Comparison of ENCODE assay signal across 20 cellular contexts in the genomic region with DNA sequence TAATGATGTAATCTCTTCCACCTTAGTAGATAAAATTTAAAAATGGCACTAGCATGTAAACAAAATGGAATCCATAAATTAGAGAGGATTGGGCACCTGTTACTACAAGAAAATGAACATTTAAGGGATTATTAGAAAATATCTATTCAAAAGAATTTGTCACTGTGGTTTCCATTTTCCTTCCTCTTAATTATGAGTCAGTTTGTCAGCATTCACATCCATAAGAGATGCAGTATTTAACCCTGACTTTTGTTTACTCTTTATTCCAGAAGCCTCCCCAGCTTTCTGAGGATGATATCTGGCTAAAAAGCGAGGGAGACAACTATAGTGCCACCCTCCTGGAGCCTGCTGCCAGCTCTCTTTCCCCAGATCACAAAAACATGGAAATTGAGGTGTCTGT.
DNase-seq lines count a peak whose midpoint lies in the region; ATAC-seq and TF ChIP-seq lines count a peak whose summit lies in the region.
"Had no signal": no experiment of that assay in that cellular context is flagged by ENCODE, and none has a peak within 500 bp of the region (broad histone marks: within the 10 kb centered on the region; RNA-seq: fewer than 3 reads in every experiment).

No MANE protein-coding gene starts in this region.

- CTCF ChIA-PET in SK-N-SH (lab: Yijun Ruan, JAX) (interaction anchor here (0.5 to 1.1 kb wide), 2 partner anchors 12 to 840 kb away, joined by 3 to 4 read pairs; no protein-coding TSS in a partner anchor), PC-3 (lab: Charles Lee) (no interaction called here)

- H3K4me3 Mint-ChIP-seq in glutamatergic neuron (ENCODE audit: unreplicated experiment) (no peak overlapping the region), neural progenitor cell (no peak overlapping the region)
- no peak overlapping the region for H3K4me3 Mint-ChIP-seq in activated T-helper 17 cell treated with anti-CD3 and anti-CD28 coated beads, Interleukin-2, amount 50 U/mL, for 72 hours
- H3K4me3 Mint-ChIP-seq: CD4-positive, alpha-beta T cell had no signal

- intact Hi-C loops in PC-3 (cut with micrococcal nuclease), result no loop called here

- H3F3A ChIP-seq in SK-N-SH (replicated peaks; ENCODE audit: insufficient read depth) (peaks cover 32% of the 10 kb centered on the region), PC-3 (ENCODE audit: low read length, unreplicated experiment) (no peaks in the 10 kb centered on the region), neural progenitor cell (ENCODE audit: low read depth) (no peaks in the 10 kb centered on the region)

- H3K4me2 ChIP-seq in SK-N-SH (peak overlapping the region; percentile 20; the same call in 1 of the 2 replicates), PC-3 (ENCODE audit: low read length) (peak overlapping the region; percentile 21; the same call in 1 of the 2 replicates), neural progenitor cell (no peak overlapping the region)

- H3K9ac ChIP-seq in SK-N-SH (no peak overlapping the region), PC-3 (ENCODE audit: low read length) (no peak overlapping the region), subcutaneous abdominal adipose tissue (ENCODE audit: low read length in 5 of 5) (no peak overlapping the region), neural progenitor cell (no peak overlapping the region)

- WGBS in SK-N-SH (ENCODE audit: low lambda C conversion rate), result 80% methylated on average over 1 of the region's 1 CpG

- peaks cover 16% of the 10 kb centered on the region for H3K36me3 Mint-ChIP-seq in glutamatergic neuron (ENCODE audit: unreplicated experiment)
- H3K36me3 Mint-ChIP-seq in neural progenitor cell, result peaks cover 47% of the 10 kb centered on the region
- peaks cover 50% of the 10 kb centered on the region for H3K36me3 Mint-ChIP-seq in activated T-helper 17 cell treated with anti-CD3 and anti-CD28 coated beads, Interleukin-2, amount 50 U/mL, for 72 hours (ENCODE audit: low read depth)

- ATAC-seq in SK-N-SH treated with all-trans-retinoic acid at 6 μM for 48 hours (no peak), PC-3 (0 out of 2 replicates have a peak, but pooled peaks have one; percentile 20)
- no peak for ATAC-seq in activated T-helper 17 cell treated with anti-CD3 and anti-CD28 coated beads, Interleukin-2, amount 50 U/mL, for 72 hours (replicated peaks)

- DNase-seq in SK-N-SH (no peak), PC-3 (peak; percentile 45), glutamatergic neuron (no peak), neural progenitor cell (ENCODE audit: low spot score) (no peak), HT-29 (ENCODE audit: low spot score) (no peak)
- DNase-seq: BE2C; Caco-2; CD4-positive, alpha-beta T cell; DMS153; NCI-H1417 treated with DMSO at 0.1 percent for 48 hours; NCI-H187 treated with DMSO at 0.1 percent for 48 hours; NCI-H2227 treated with DMSO at 0.1 percent for 48 hours; NCI-H510A treated with DMSO at 0.1 percent for 48 hours; NCI-H774; RPMI8226; SIG-M5 had no signal

- H2AFZ ChIP-seq in SK-N-SH (ENCODE audit: low read depth) (no peak overlapping the region), PC-3 (ENCODE audit: low read length) (no peak overlapping the region), neural progenitor cell (replicated peaks) (no peak overlapping the region)

- H3K36me3 ChIP-seq in SK-N-SH (replicated peaks in 1 of 2; ENCODE audit: control insufficient read depth in 1 of 2, insufficient read depth in 2 of 2, low read length in 1 of 2) (peaks cover 34 to 57% of the 10 kb centered on the region in 2 experiments), PC-3 (ENCODE audit: low read depth, low read length) (peaks cover 22% of the 10 kb centered on the region), subcutaneous abdominal adipose tissue (ENCODE audit: control insufficient read depth in 5 of 5, insufficient read depth in 5 of 5, low read length in 5 of 5) (peaks cover 10 to 48% (median 36%) of the 10 kb centered on the region in 5 donors), neural progenitor cell (no peaks in the 10 kb centered on the region)
- H3K36me3 ChIP-seq: BE2C had no signal

- POLR2A ChIA-PET in SK-N-SH (lab: Yijun Ruan, JAX), result no interaction called here
- POLR2A ChIA-PET in PC-3 (lab: Charles Lee; ENCODE audit: unreplicated experiment), result no interaction called here

- no peaks in the 10 kb centered on the region for H3K9me2 ChIP-seq in SK-N-SH
- H3K9me2 ChIP-seq in PC-3 (replicated peaks; ENCODE audit: low read length), result no peaks in the 10 kb centered on the region

- no peaks in the 10 kb centered on the region for H3K27me3 ChIP-seq in SK-N-SH (ENCODE audit: insufficient read depth)
- H3K27me3 ChIP-seq in PC-3 (ENCODE audit: low read length), result no peaks in the 10 kb centered on the region
- H3K27me3 ChIP-seq in subcutaneous abdominal adipose tissue (ENCODE audit: control insufficient read depth in 5 of 5, insufficient read depth in 4 of 5, low read length in 5 of 5), result no peaks in the 10 kb centered on the region
- no peaks in the 10 kb centered on the region for H3K27me3 ChIP-seq in neural progenitor cell
- H3K27me3 ChIP-seq: BE2C had no signal

- peaks cover 0 to 33% of the 10 kb centered on the region in 2 experiments; a peak in 2 of 4 replicates for H3K4me1 ChIP-seq in SK-N-SH (ENCODE audit: control insufficient read depth in 1 of 2, insufficient read depth in 2 of 2, low read depth in 1 of 2, low read length in 1 of 2)
- peaks cover 54% of the 10 kb centered on the region for H3K4me1 ChIP-seq in PC-3 (ENCODE audit: insufficient read depth, low read length)
- peaks cover under 1 to 33% (median 6%) of the 10 kb centered on the region in 5 donors for H3K4me1 ChIP-seq in subcutaneous abdominal adipose tissue (ENCODE audit: control insufficient read depth in 5 of 5, insufficient read depth in 5 of 5, low read length in 5 of 5)
- H3K4me1 ChIP-seq in neural progenitor cell, result peaks cover 21% of the 10 kb centered on the region
- H3K4me1 ChIP-seq: BE2C had no signal

- peaks cover 95% of the 10 kb centered on the region for H4K20me1 ChIP-seq in SK-N-SH (ENCODE audit: insufficient read depth)
- H4K20me1 ChIP-seq in PC-3 (ENCODE audit: low read length), result peaks cover 38% of the 10 kb centered on the region; the same call in 1 of the 2 replicates
- peaks cover 10% of the 10 kb centered on the region for H4K20me1 ChIP-seq in neural progenitor cell (ENCODE audit: low read depth)

- peak overlapping the region; percentile 5 for H3K27ac Mint-ChIP-seq in glutamatergic neuron (ENCODE audit: unreplicated experiment)
- H3K27ac Mint-ChIP-seq in neural progenitor cell, result no peak overlapping the region
- no peak overlapping the region for H3K27ac Mint-ChIP-seq in activated T-helper 17 cell treated with anti-CD3 and anti-CD28 coated beads, Interleukin-2, amount 50 U/mL, for 72 hours
- H3K27ac Mint-ChIP-seq: CD4-positive, alpha-beta T cell had no signal

- H3K79me2 ChIP-seq in SK-N-SH (ENCODE audit: insufficient read depth) (peaks cover 97% of the 10 kb centered on the region), PC-3 (ENCODE audit: low read length) (peaks cover 85% of the 10 kb centered on the region), neural progenitor cell (ENCODE audit: low read depth) (peaks cover 13% of the 10 kb centered on the region)

- H3K9me3 Mint-ChIP-seq in glutamatergic neuron (ENCODE audit: unreplicated experiment), result peaks cover 4% of the 10 kb centered on the region
- no peaks in the 10 kb centered on the region for H3K9me3 Mint-ChIP-seq in neural progenitor cell
- H3K9me3 Mint-ChIP-seq in activated T-helper 17 cell treated with anti-CD3 and anti-CD28 coated beads, Interleukin-2, amount 50 U/mL, for 72 hours, result no peaks in the 10 kb centered on the region
- H3K9me3 Mint-ChIP-seq: CD4-positive, alpha-beta T cell had no signal

- H3K9me3 ChIP-seq in SK-N-SH (no peaks in the 10 kb centered on the region), PC-3 (ENCODE audit: low read length) (no peaks in the 10 kb centered on the region), subcutaneous abdominal adipose tissue (ENCODE audit: control insufficient read depth in 5 of 5, low read length in 5 of 5) (no peaks in the 10 kb centered on the region), neural progenitor cell (ENCODE audit: low read depth) (no peaks in the 10 kb centered on the region)
- H3K9me3 ChIP-seq: BE2C, Caco-2 had no signal

- H3K4me1 Mint-ChIP-seq in glutamatergic neuron (ENCODE audit: low read depth, unreplicated experiment), result peaks cover 12% of the 10 kb centered on the region
- peaks cover 21% of the 10 kb centered on the region for H3K4me1 Mint-ChIP-seq in neural progenitor cell
- H3K4me1 Mint-ChIP-seq in activated T-helper 17 cell treated with anti-CD3 and anti-CD28 coated beads, Interleukin-2, amount 50 U/mL, for 72 hours, result peaks cover 9% of the 10 kb centered on the region

- TF ChIP-seq RAD21 in SK-N-SH (IDR thresholded peaks at IDR 0.05; ENCODE audit: low read length), result no peak

- TF ChIP-seq CTCF in SK-N-SH (IDR thresholded peaks at IDR 0.05) (no peak), PC-3 (conservative IDR thresholded peaks at IDR 0.05; ENCODE audit: low read depth, low read length) (no peak), glutamatergic neuron (IDR thresholded peaks at IDR 0.05; ENCODE audit: partially characterized antibody, unreplicated experiment) (no peak), neural progenitor cell (IDR thresholded peaks at IDR 0.05) (no peak)

- H3K27ac ChIP-seq in SK-N-SH (ENCODE audit: low read depth in 2 of 2, low read length in 1 of 2) (peak overlapping the region in 1 of 2 experiments; percentile 17; a peak in 1 of 4 replicates), PC-3 (ENCODE audit: low read length) (no peak overlapping the region), subcutaneous abdominal adipose tissue (ENCODE audit: low read depth, low read length) (peak overlapping the region; percentile 46), neural progenitor cell (no peak overlapping the region)
- H3K27ac ChIP-seq: 22Rv1 had no signal

- peaks cover 11% of the 10 kb centered on the region for H3K27me3 Mint-ChIP-seq in glutamatergic neuron (ENCODE audit: unreplicated experiment)
- H3K27me3 Mint-ChIP-seq in neural progenitor cell (ENCODE audit: insufficient read depth, low read depth), result peaks cover 4% of the 10 kb centered on the region
- H3K27me3 Mint-ChIP-seq in activated T-helper 17 cell treated with anti-CD3 and anti-CD28 coated beads, Interleukin-2, amount 50 U/mL, for 72 hours, result no peaks in the 10 kb centered on the region
- H3K27me3 Mint-ChIP-seq: CD4-positive, alpha-beta T cell had no signal

- H3K4me3 ChIP-seq in SK-N-SH (ENCODE audit: low read depth in 2 of 2, low read length in 1 of 2) (no peak overlapping the region), PC-3 (ENCODE audit: low read length) (no peak overlapping the region), subcutaneous abdominal adipose tissue (ENCODE audit: low read depth in 1 of 5, low read length in 5 of 5) (no peak overlapping the region), neural progenitor cell (no peak overlapping the region)

- no TSS peak for BruUV-seq in PC-3 (replicated peaks; lab: Mats Ljungman, UMichigan)

- TF ChIP-seq EP300 in SK-N-SH (IDR thresholded peaks at IDR 0.05; ENCODE audit: borderline replicate concordance in 1 of 2, low read depth in 1 of 2, low read length in 1 of 2), result no peak

TF ChIP-seq in SK-N-SH, 30 proteins besides CTCF, POLR2A, EP300 and RAD21 (continues in another document):
- no peak for TF ChIP-seq FOXJ3 (CRISPR knock-in tag; IDR thresholded peaks at IDR 0.05)
- TF ChIP-seq EZH2phosphoT487 (IDR thresholded peaks at IDR 0.05; ENCODE audit: borderline replicate concordance, low read depth), result no peak

TF ChIP-seq in SK-N-SH treated with all-trans-retinoic acid at 6 μM for 48 hours, 23 proteins besides CTCF, POLR2A, EP300 and RAD21 (continues in another document):
- TF ChIP-seq BACH2 (CRISPR knock-in tag; IDR thresholded peaks at IDR 0.05; ENCODE audit: borderline replicate concordance) (no peak), ZNF70 (CRISPR knock-in tag; IDR thresholded peaks at IDR 0.05) (no peak)
